ENCODE assay signal across 8 cellular contexts in genomic region chr15:42549052-42549491, GRCh38. TPM values are rescaled to one million over a fixed set of nuclear protein-coding genes. Genes with fewer than 3 reads are reported as not detected.
A peak's percentile ranks its signal among the peaks of the same experiment; 100 is the strongest.
DNase-seq lines count a peak whose midpoint lies in the region; ATAC-seq, FAIRE-seq and TF ChIP-seq lines count a peak whose summit lies in the region.

No MANE protein-coding gene starts in this region.

- no peaks in the 10 kb centered on the region for H3K27me3 Mint-ChIP-seq in MCF 10A (ENCODE audit: insufficient read depth, unreplicated experiment)
- H3K27me3 Mint-ChIP-seq in stimulated activated naive CD8-positive, alpha-beta T cell treated with anti-CD3 and anti-CD28 coated beads, Interleukin-15, Interleukin-2, amounts not matched to agents 100 ng/mL and 50 ng/mL, for 24 hours = no peaks in the 10 kb centered on the region

- H3K4me2 ChIP-seq in keratinocyte (ENCODE audit: control insufficient read depth, extremely low read depth, insufficient read depth, low read depth, low read length) = peak overlapping the region; percentile 66

- H3K27me3 ChIP-seq in ACC112 (ENCODE audit: insufficient read depth, low read length) (no peaks in the 10 kb centered on the region), GM06990 (replicated peaks; ENCODE audit: control insufficient read depth, insufficient read depth, low read length) (no peaks in the 10 kb centered on the region), keratinocyte (ENCODE audit: control insufficient read depth, extremely low read depth, insufficient read depth, low read length) (no peaks in the 10 kb centered on the region)

- TF ChIP-seq CTCF in GM06990 (IDR thresholded peaks at IDR 0.05; ENCODE audit: insufficient read depth, low read length, poor library complexity, severe bottlenecking) (no peak), MCF 10A (IDR thresholded peaks at IDR 0.05; ENCODE audit: unreplicated experiment) (no peak), keratinocyte (optimal IDR thresholded peaks at IDR 0.05 in 1 of 3, IDR thresholded peaks at IDR 0.05 in 1 of 3, conservative IDR thresholded peaks at IDR 0.05 in 1 of 3; ENCODE audit: extremely low read depth in 1 of 3, insufficient read depth in 2 of 3, low read length in 3 of 3) (no peak)

- peak overlapping the region; percentile 88 for H3K4me3 Mint-ChIP-seq in MCF 10A (ENCODE audit: unreplicated experiment)
- H3K4me3 Mint-ChIP-seq in stimulated activated naive CD8-positive, alpha-beta T cell treated with anti-CD3 and anti-CD28 coated beads, Interleukin-15, Interleukin-2, amounts not matched to agents 100 ng/mL and 50 ng/mL, for 24 hours = peak overlapping the region; percentile 100

- peaks cover 10% of the 10 kb centered on the region; the same call in 1 of the 2 replicates for H3K36me3 ChIP-seq in ACC112 (ENCODE audit: insufficient read depth, low read length)
- peaks cover 1% of the 10 kb centered on the region for H3K36me3 ChIP-seq in GM06990 (ENCODE audit: control insufficient read depth, insufficient read depth, low read length)
- H3K36me3 ChIP-seq in keratinocyte (ENCODE audit: control insufficient read depth in 2 of 2, extremely low read depth in 1 of 2, insufficient read depth in 2 of 2, low read length in 2 of 2) = peaks cover 0 to 8% of the 10 kb centered on the region in 2 experiments

- peaks cover 24% of the 10 kb centered on the region for H3K36me3 Mint-ChIP-seq in MCF 10A (ENCODE audit: insufficient read depth, unreplicated experiment)
- H3K36me3 Mint-ChIP-seq in stimulated activated naive CD8-positive, alpha-beta T cell treated with anti-CD3 and anti-CD28 coated beads, Interleukin-15, Interleukin-2, amounts not matched to agents 100 ng/mL and 50 ng/mL, for 24 hours (ENCODE audit: low read depth) = peaks cover 36% of the 10 kb centered on the region

- H3K9me1 ChIP-seq in keratinocyte (ENCODE audit: control insufficient read depth, extremely low read depth, insufficient read depth, low read length) = no peaks in the 10 kb centered on the region

- H3K27ac ChIP-seq in ACC112 (ENCODE audit: low read depth, low read length) = peak overlapping the region; percentile 72
- H3K27ac ChIP-seq in keratinocyte (ENCODE audit: control insufficient read depth, insufficient read depth, low read length) = peak overlapping the region; percentile 93

- no peak for FAIRE-seq in keratinocyte (lab: Jason Lieb, UNC)

- H3K9ac ChIP-seq in keratinocyte (ENCODE audit: control insufficient read depth, extremely low read depth, insufficient read depth, low read length) = peak overlapping the region; percentile 98

- H3K4me3 ChIP-seq in ACC112 (ENCODE audit: low read depth, low read length) (peak overlapping the region; percentile 83), GM06990 (replicated peaks; ENCODE audit: low read depth, low read length) (peak overlapping the region; percentile 95), keratinocyte (ENCODE audit: control insufficient read depth in 2 of 3, extremely low read depth in 1 of 3, insufficient read depth in 2 of 3, low read depth in 1 of 3, low read length in 3 of 3) (peak overlapping the region; percentile 78 to 99 (median 81))

- DNase-seq in GM06990 (ENCODE audit: extremely low read depth, insufficient read length) (no peak), NCI-H82 (lab: John Stamatoyannopoulos, UW) (peak; percentile 78), MCF 10A (ENCODE audit: unreplicated experiment) (peak; percentile 46), keratinocyte (ENCODE audit: low read depth, low spot score) (no peak)

- peak; percentile 26 for ATAC-seq in HG02870 (IDR thresholded peaks at IDR 0.05; ENCODE audit: unreplicated experiment)
- ATAC-seq in HG03097 (IDR thresholded peaks at IDR 0.05; ENCODE audit: low FRiP score, unreplicated experiment) = no peak

- H2AFZ ChIP-seq in ACC112 (ENCODE audit: low read length, unreplicated experiment) (peak overlapping the region; percentile 65), keratinocyte (ENCODE audit: control insufficient read depth, low read length) (peak overlapping the region; percentile 98)

- peaks cover 36% of the 10 kb centered on the region for H3K4me1 ChIP-seq in ACC112 (ENCODE audit: control insufficient read depth, insufficient read depth, low read length, unreplicated experiment)
- peaks cover 21% of the 10 kb centered on the region for H3K4me1 ChIP-seq in keratinocyte (ENCODE audit: control insufficient read depth, extremely low read depth, insufficient read depth, low read length)

- CTCF ChIA-PET in MCF 10A (lab: Yijun Ruan, JAX) = interaction anchor here (0.6 to 1.2 kb wide), 3 partner anchors 12 to 58 kb away, joined by 3 read pairs; partner anchors contain the start of gene ZNF106

- no peaks in the 10 kb centered on the region for H3K9me3 Mint-ChIP-seq in MCF 10A (ENCODE audit: unreplicated experiment)
- no peaks in the 10 kb centered on the region for H3K9me3 Mint-ChIP-seq in stimulated activated naive CD8-positive, alpha-beta T cell treated with anti-CD3 and anti-CD28 coated beads, Interleukin-15, Interleukin-2, amounts not matched to agents 100 ng/mL and 50 ng/mL, for 24 hours

- dilution Hi-C loops in keratinocyte (cut with MboI; ENCODE audit: extremely low pct_ligation_motif_present, low sequenced_read_pairs) = no loop called here

- H3K79me2 ChIP-seq in ACC112 (ENCODE audit: control insufficient read depth, insufficient read depth, low read length, unreplicated experiment) (peaks cover 79% of the 10 kb centered on the region), keratinocyte (ENCODE audit: control insufficient read depth, insufficient read depth, low read length) (peaks cover 52% of the 10 kb centered on the region)

- POLR2A ChIA-PET in MCF 10A (lab: Yijun Ruan, JAX) = interaction anchor here (1.1 to 4.8 kb wide), 15 partner anchors 11 to 276 kb away, joined by 3 to 69 read pairs (median 6); partner anchors contain the start of genes GANC, SNAP23, STARD9 and TMEM87A

- intact Hi-C loops in MCF 10A (cut with micrococcal nuclease) = loop anchor here (5.0 kb wide), 1 partner anchor 52 kb away; the partner anchor contains the start of gene SNAP23

- no peaks in the 10 kb centered on the region for H3K9me3 ChIP-seq in keratinocyte (ENCODE audit: control insufficient read depth, low read depth, low read length)

- peak overlapping the region; percentile 96 for H3K27ac Mint-ChIP-seq in MCF 10A (ENCODE audit: low read depth, unreplicated experiment)
- peak overlapping the region; percentile 99 for H3K27ac Mint-ChIP-seq in stimulated activated naive CD8-positive, alpha-beta T cell treated with anti-CD3 and anti-CD28 coated beads, Interleukin-15, Interleukin-2, amounts not matched to agents 100 ng/mL and 50 ng/mL, for 24 hours

- no peaks in the 10 kb centered on the region for H4K20me1 ChIP-seq in keratinocyte (ENCODE audit: control insufficient read depth, extremely low read depth, insufficient read depth, low read length)

- H3K4me1 Mint-ChIP-seq in MCF 10A (ENCODE audit: insufficient read depth, unreplicated experiment) = peaks cover 40% of the 10 kb centered on the region
- peaks cover 61% of the 10 kb centered on the region for H3K4me1 Mint-ChIP-seq in stimulated activated naive CD8-positive, alpha-beta T cell treated with anti-CD3 and anti-CD28 coated beads, Interleukin-15, Interleukin-2, amounts not matched to agents 100 ng/mL and 50 ng/mL, for 24 hours (ENCODE audit: low read depth)

- TSS peak; percentile 65 for BruUV-seq in MCF 10A (replicated peaks; lab: Mats Ljungman, UMichigan)

RNA-seq across cellular contexts. Expression of gene HAUS2, which starts 0.4 kb away (rescaled TPM):
- total RNA-seq in MCF 10A (2022) = 22.6 and 29.6 TPM in 2 replicates
- 17.6 to 36.3 TPM (median 22.8 TPM) in 3 replicates for polyA plus RNA-seq in keratinocyte
- 29.7 TPM for polyA plus RNA-seq in keratinocyte (2011; ENCODE audit: low read depth)
- polyA plus RNA-seq in keratinocyte (2011; cell fraction: cytosol; rRNA removed) = 18.3 and 38.4 TPM in 2 replicates
- 11.4 and 11.9 TPM in 2 replicates for polyA plus RNA-seq in keratinocyte (2011; cell fraction: nucleus; rRNA removed)
- 16.0 and 16.2 TPM in 2 replicates for polyA plus RNA-seq in keratinocyte (2012; ENCODE audit: low replicate concordance)
- 2.2 to 21.2 TPM (median 7.8 TPM) in 3 replicates for polyA minus RNA-seq in keratinocyte
- polyA minus RNA-seq in keratinocyte (2011; cell fraction: cytosol; rRNA and poly(A)+ RNA removed) = 7.9 TPM
- polyA minus RNA-seq in keratinocyte (2011; cell fraction: nucleus; rRNA and poly(A)+ RNA removed) = 2.7 and 9.5 TPM in 2 replicates

RNA-seq across cellular contexts. Expression of gene LRRC57, which starts 0.5 kb away (rescaled TPM):
- total RNA-seq in MCF 10A (2022) = 18.3 and 24.7 TPM in 2 replicates
- 11.1 to 22.1 TPM (median 12.8 TPM) in 3 replicates for polyA plus RNA-seq in keratinocyte
- polyA plus RNA-seq in keratinocyte (2011; ENCODE audit: low read depth) = 21.1 TPM
- 18.5 and 24.1 TPM in 2 replicates for polyA plus RNA-seq in keratinocyte (2011; cell fraction: cytosol; rRNA removed)
- polyA plus RNA-seq in keratinocyte (2011; cell fraction: nucleus; rRNA removed) = 20.3 and 21.7 TPM in 2 replicates
- 13.6 and 16.8 TPM in 2 replicates for polyA plus RNA-seq in keratinocyte (2012; ENCODE audit: low replicate concordance)
- 11.9 to 19.1 TPM (median 16.0 TPM) in 3 replicates for polyA minus RNA-seq in keratinocyte
- 5.4 TPM for polyA minus RNA-seq in keratinocyte (2011; cell fraction: cytosol; rRNA and poly(A)+ RNA removed)
- 2.5 and 9.2 TPM in 2 replicates for polyA minus RNA-seq in keratinocyte (2011; cell fraction: nucleus; rRNA and poly(A)+ RNA removed)

RNA-seq across cellular contexts. Expression of gene STARD9, which starts 26.3 kb away (rescaled TPM):
- total RNA-seq in MCF 10A (2022) = 2.0 and 2.9 TPM in 2 replicates
- 0.71 to 0.85 TPM (median 0.76 TPM) in 3 replicates for polyA plus RNA-seq in keratinocyte
- 0.80 TPM for polyA plus RNA-seq in keratinocyte (2011; ENCODE audit: low read depth)
- 0.32 and 0.36 TPM in 2 replicates for polyA plus RNA-seq in keratinocyte (2011; cell fraction: cytosol; rRNA removed)
- 3.3 and 5.0 TPM in 2 replicates for polyA plus RNA-seq in keratinocyte (2011; cell fraction: nucleus; rRNA removed)
- 0.65 and 1.0 TPM in 2 replicates for polyA plus RNA-seq in keratinocyte (2012; ENCODE audit: low replicate concordance)
- 2.3 to 3.9 TPM (median 3.7 TPM) in 3 replicates for polyA minus RNA-seq in keratinocyte
- polyA minus RNA-seq in keratinocyte (2011; cell fraction: cytosol; rRNA and poly(A)+ RNA removed) = 0.19 TPM
- polyA minus RNA-seq in keratinocyte (2011; cell fraction: nucleus; rRNA and poly(A)+ RNA removed) = 3.1 and 6.1 TPM in 2 replicates

RNA-seq across cellular contexts. Expression of gene SNAP23, which starts 53.6 kb away (rescaled TPM):
- total RNA-seq in MCF 10A (2022) = 47.4 and 65.7 TPM in 2 replicates
- polyA plus RNA-seq in keratinocyte = 37.0 to 68.4 TPM (median 55.1 TPM) in 3 replicates
- 134 TPM for polyA plus RNA-seq in keratinocyte (2011; ENCODE audit: low read depth)
- 37.2 and 67.8 TPM in 2 replicates for polyA plus RNA-seq in keratinocyte (2011; cell fraction: cytosol; rRNA removed)
- polyA plus RNA-seq in keratinocyte (2011; cell fraction: nucleus; rRNA removed) = 46.3 and 63.0 TPM in 2 replicates
- polyA plus RNA-seq in keratinocyte (2012; ENCODE audit: low replicate concordance) = 37.0 and 76.4 TPM in 2 replicates
- polyA minus RNA-seq in keratinocyte = 12.1 to 43.1 TPM (median 24.5 TPM) in 3 replicates
- 57.9 TPM for polyA minus RNA-seq in keratinocyte (2011; cell fraction: cytosol; rRNA and poly(A)+ RNA removed)
- polyA minus RNA-seq in keratinocyte (2011; cell fraction: nucleus; rRNA and poly(A)+ RNA removed) = 15.1 and 32.9 TPM in 2 replicates

RNA-seq across cellular contexts. Expression of gene ZNF106, which starts 58.1 kb away (rescaled TPM):
- 54.2 and 61.4 TPM in 2 replicates for total RNA-seq in MCF 10A (2022)
- 13.0 to 24.6 TPM (median 17.8 TPM) in 3 replicates for polyA plus RNA-seq in keratinocyte
- 37.0 TPM for polyA plus RNA-seq in keratinocyte (2011; ENCODE audit: low read depth)
- 11.3 and 17.2 TPM in 2 replicates for polyA plus RNA-seq in keratinocyte (2011; cell fraction: cytosol; rRNA removed)
- polyA plus RNA-seq in keratinocyte (2011; cell fraction: nucleus; rRNA removed) = 19.3 and 27.1 TPM in 2 replicates
- 9.7 and 20.3 TPM in 2 replicates for polyA plus RNA-seq in keratinocyte (2012; ENCODE audit: low replicate concordance)
- polyA minus RNA-seq in keratinocyte = 35.1 to 95.5 TPM (median 38.4 TPM) in 3 replicates
- 23.2 TPM for polyA minus RNA-seq in keratinocyte (2011; cell fraction: cytosol; rRNA and poly(A)+ RNA removed)
- 37.1 and 67.1 TPM in 2 replicates for polyA minus RNA-seq in keratinocyte (2011; cell fraction: nucleus; rRNA and poly(A)+ RNA removed)

Comparison
In these comparisons a context has a peak if more than half of its experiments do, and no peak if none do; other contexts are left out.
1. DNase-seq: peak in NCI-H82 (single experiment) and MCF 10A (single experiment); none in GM06990 (single experiment) and keratinocyte (single experiment).
2. Peak in every context shown above with its lines, with median percentiles within 50 percentile points of each other: H3K4me3 ChIP-seq.